15 cellular contexts compared by ENCODE assay signal in genomic region chrX:115345654-115346014, GRCh38. TPM values are rescaled to one million over a fixed set of nuclear protein-coding genes. Genes with fewer than 3 reads are reported as not detected.
DNase-seq lines count a peak whose midpoint lies in the region; ATAC-seq and TF ChIP-seq lines count a peak whose summit lies in the region.
"Had no signal": no experiment of that assay in that cellular context is flagged by ENCODE, and none has a peak within 500 bp of the region (broad histone marks: within the 10 kb centered on the region; RNA-seq: fewer than 3 reads in every experiment).

No MANE protein-coding gene starts in this region.

- dilution Hi-C loops in mammary epithelial cell (cut with HindIII; ENCODE audit: low sequenced_read_pairs): no loop called here

- no peak overlapping the region for H3K4me3 ChIP-seq in mammary epithelial cell (replicated peaks in 1 of 3; ENCODE audit: insufficient read depth in 1 of 3, low read depth in 2 of 3, low read length in 3 of 3)
- H3K4me3 ChIP-seq in uterus: no peak overlapping the region

- H3K27me3 ChIP-seq in mammary epithelial cell (ENCODE audit: insufficient read depth, low read length): no peaks in the 10 kb centered on the region
- H3K27me3 ChIP-seq in uterus: no peaks in the 10 kb centered on the region
- H3K27me3 ChIP-seq in CD4-positive, alpha-beta T cell (ENCODE audit: control insufficient read depth, insufficient read depth, low read length): no peaks in the 10 kb centered on the region

- ATAC-seq in left cardiac atrium: peak; percentile 9 to 45
- no peak for ATAC-seq in CD4-positive, alpha-beta T cell (ENCODE audit: poor library complexity)

- H3K36me3 ChIP-seq in mammary epithelial cell (ENCODE audit: insufficient read depth, low read length) (no peaks in the 10 kb centered on the region), uterus (no peaks in the 10 kb centered on the region)

- H3K4me1 Mint-ChIP-seq in MCF 10A (ENCODE audit: insufficient read depth, unreplicated experiment): no peaks in the 10 kb centered on the region
- peaks cover 55% of the 10 kb centered on the region for H3K4me1 Mint-ChIP-seq in osteocyte (ENCODE audit: unreplicated experiment)
- no peaks in the 10 kb centered on the region for H3K4me1 Mint-ChIP-seq in CD4-positive, alpha-beta T cell (ENCODE audit: low read depth)
- H3K4me1 Mint-ChIP-seq: activated B cell treated with CpG ODN at 0.5 μM for 24 hours had no signal

- WGBS in mammary epithelial cell (ENCODE audit: low coverage, missing lambda C conversion rate): 66% methylated on average over 3 of the region's 3 CpGs

- DNase-seq in MCF 10A (ENCODE audit: unreplicated experiment) (no peak), mammary epithelial cell (no peak), left cardiac atrium (no peak), osteocyte (ENCODE audit: extremely low spot score, unreplicated experiment) (no peak), uterus (no peak), NCI-H226 (no peak), posterior cingulate gyrus (no peak)
- no peak for DNase-seq in CD4-positive, alpha-beta T cell
- DNase-seq: activated B cell treated with CpG ODN at 0.5 μM for 24 hours had no signal

- H3K4me2 ChIP-seq in mammary epithelial cell (ENCODE audit: insufficient read depth, low read depth, low read length): no peak overlapping the region

- H4K20me1 ChIP-seq in mammary epithelial cell (ENCODE audit: insufficient read depth, low read length): no peaks in the 10 kb centered on the region

- no peak overlapping the region for H3K9ac ChIP-seq in mammary epithelial cell (ENCODE audit: insufficient read depth, low read length)

- H3K27me3 Mint-ChIP-seq in MCF 10A (ENCODE audit: insufficient read depth, unreplicated experiment) (peaks cover 41% of the 10 kb centered on the region), osteocyte (ENCODE audit: unreplicated experiment) (no peaks in the 10 kb centered on the region)
- no peaks in the 10 kb centered on the region for H3K27me3 Mint-ChIP-seq in CD4-positive, alpha-beta T cell
- H3K27me3 Mint-ChIP-seq: activated B cell treated with CpG ODN at 0.5 μM for 24 hours had no signal

- H3K36me3 Mint-ChIP-seq in MCF 10A (ENCODE audit: insufficient read depth, unreplicated experiment) (no peaks in the 10 kb centered on the region), osteocyte (ENCODE audit: unreplicated experiment) (peaks cover 2% of the 10 kb centered on the region)
- H3K36me3 Mint-ChIP-seq in CD4-positive, alpha-beta T cell (ENCODE audit: low read depth): no peaks in the 10 kb centered on the region

- intact Hi-C loops in MCF 10A (cut with micrococcal nuclease): loop anchor here (1.0 to 5.0 kb wide), 2 partner anchors 216 to 297 kb away; partner anchors contain the start of gene PLS3
- intact Hi-C loops in mammary epithelial cell (cut with micrococcal nuclease): loop anchor here (5.0 kb wide), 1 partner anchor 217 kb away; the partner anchor contains the start of gene PLS3
- intact Hi-C loops in left cardiac atrium (cut with DNase I): no loop called here
- intact Hi-C loops in uterus (cut with DNase I; ENCODE audit: low total_unique reads): no loop called here
- intact Hi-C loops in posterior cingulate gyrus (cut with DNase I): no loop called here
- intact Hi-C loops in CD4-positive, alpha-beta T cell (cut with DNase I, micrococcal nuclease): no loop called here

- H3K9me3 ChIP-seq in mammary epithelial cell (replicated peaks; ENCODE audit: insufficient read depth, low read length): no peaks in the 10 kb centered on the region
- H3K9me3 ChIP-seq in uterus: no peaks in the 10 kb centered on the region
- H3K9me3 ChIP-seq in CD4-positive, alpha-beta T cell (ENCODE audit: control insufficient read depth, low read length): no peaks in the 10 kb centered on the region

- CTCF ChIA-PET in MCF 10A (lab: Yijun Ruan, JAX): interaction anchor here (0.5 to 0.9 kb wide), 3 partner anchors 11 to 316 kb away, joined by 3 to 4 read pairs (median 4); no protein-coding TSS in a partner anchor
- CTCF ChIA-PET in mammary epithelial cell (lab: Charles Lee; ENCODE audit: low non-redundant PET): no interaction called here
- CTCF ChIA-PET in CD4-positive, alpha-beta T cell (lab: Charles Lee): no interaction called here

- H3K79me2 ChIP-seq in mammary epithelial cell (ENCODE audit: insufficient read depth, low read length): no peaks in the 10 kb centered on the region

- BruUV-seq in MCF 10A (replicated peaks; lab: Mats Ljungman, UMichigan) (no TSS peak), mammary epithelial cell (replicated peaks; lab: Mats Ljungman, UMichigan) (no TSS peak)

- in situ Hi-C loops in mammary epithelial cell (cut with MboI; ENCODE audit: low sequenced_read_pairs in 2 of 2): loop anchor here in 1 of 2 donors (25.0 kb wide), 1 partner anchor 217 kb away; the partner anchor contains the start of gene PLS3

- no peak overlapping the region for H3K27ac ChIP-seq in mammary epithelial cell (ENCODE audit: insufficient read depth, low read depth, low read length)
- peak overlapping the region; percentile 73 to 80 for H3K27ac ChIP-seq in uterus
- H3K27ac ChIP-seq in CD4-positive, alpha-beta T cell (ENCODE audit: low read depth, low read length): no peak overlapping the region
- H3K27ac ChIP-seq: 22Rv1 had no signal

- peak overlapping the region; percentile 69 for H3K27ac Mint-ChIP-seq in MCF 10A (ENCODE audit: low read depth, unreplicated experiment)
- H3K27ac Mint-ChIP-seq in osteocyte (ENCODE audit: unreplicated experiment): peak overlapping the region; percentile 99
- no peak overlapping the region for H3K27ac Mint-ChIP-seq in CD4-positive, alpha-beta T cell
- H3K27ac Mint-ChIP-seq: activated B cell treated with CpG ODN at 0.5 μM for 24 hours had no signal

- TF ChIP-seq CTCF in MCF 10A (IDR thresholded peaks at IDR 0.05; ENCODE audit: unreplicated experiment) (no peak), mammary epithelial cell (conservative IDR thresholded peaks at IDR 0.05 in 1 of 2, IDR thresholded peaks at IDR 0.05 in 1 of 2; ENCODE audit: extremely low read depth in 1 of 2, insufficient read depth in 1 of 2, low read depth in 1 of 2, low read length in 2 of 2) (no peak), osteocyte (IDR thresholded peaks at IDR 0.05) (no peak), uterus (IDR thresholded peaks at IDR 0.05) (no peak)
- TF ChIP-seq CTCF in CD4-positive, alpha-beta T cell (IDR thresholded peaks at IDR 0.05): no peak

- TF ChIP-seq POLR2A in uterus (IDR thresholded peaks at IDR 0.05): no peak

- H3K4me3 Mint-ChIP-seq in MCF 10A (ENCODE audit: unreplicated experiment) (no peak overlapping the region), osteocyte (ENCODE audit: unreplicated experiment) (peak overlapping the region; percentile 54)
- no peak overlapping the region for H3K4me3 Mint-ChIP-seq in CD4-positive, alpha-beta T cell
- H3K4me3 Mint-ChIP-seq: activated B cell treated with CpG ODN at 0.5 μM for 24 hours had no signal

- H3K9me3 Mint-ChIP-seq in MCF 10A (ENCODE audit: unreplicated experiment) (peaks cover 8% of the 10 kb centered on the region), osteocyte (ENCODE audit: unreplicated experiment) (peaks cover 6% of the 10 kb centered on the region)
- no peaks in the 10 kb centered on the region for H3K9me3 Mint-ChIP-seq in CD4-positive, alpha-beta T cell
- H3K9me3 Mint-ChIP-seq: activated B cell treated with CpG ODN at 0.5 μM for 24 hours had no signal

- peaks cover 2% of the 10 kb centered on the region for H3K4me1 ChIP-seq in mammary epithelial cell (ENCODE audit: insufficient read depth, low read length)
- peaks cover 0 to 9% of the 10 kb centered on the region in 2 donors for H3K4me1 ChIP-seq in uterus

- no peak overlapping the region for H2AFZ ChIP-seq in mammary epithelial cell (ENCODE audit: low read depth, low read length)

- POLR2A ChIA-PET in MCF 10A (lab: Yijun Ruan, JAX): interaction anchor here (0.7 to 1.9 kb wide), 11 partner anchors 8 to 313 kb away, joined by 3 to 11 read pairs (median 3); partner anchors contain the start of gene PLS3
- POLR2A ChIA-PET in CD4-positive, alpha-beta T cell (lab: Charles Lee): no interaction called here

RNA-seq across cellular contexts. Expression of gene LUZP4, which starts 56.1 kb away (rescaled TPM):
- not detected in 2 replicates for total RNA-seq in MCF 10A (2022)
- not detected for total RNA-seq in mammary epithelial cell
- not detected for polyA plus RNA-seq in mammary epithelial cell
- not detected for polyA minus RNA-seq in mammary epithelial cell
- total RNA-seq in left cardiac atrium: not detected
- not detected in 2 replicates for total RNA-seq in osteocyte
- not detected for total RNA-seq in uterus
- not detected for total RNA-seq in CD4-positive, alpha-beta T cell
- total RNA-seq: activated B cell treated with CpG ODN at 0.5 μM for 24 hours, Calu3, cerebellum, lower leg skin, renal cortical epithelial cell, RPMI7951 had no signal

Comparison
In these comparisons a context has a peak if more than half of its experiments do, and no peak if none do; other contexts are left out.
1. H3K27ac ChIP-seq: peak in uterus (2 of 2); none in mammary epithelial cell (single experiment) and CD4-positive, alpha-beta T cell (single experiment).
2. intact Hi-C loops: an anchor here in MCF 10A (1.0 to 5.0 kb wide) and mammary epithelial cell (5.0 kb wide); none called in left cardiac atrium, uterus, posterior cingulate gyrus and CD4-positive, alpha-beta T cell.